28 cellular contexts compared by ENCODE assay signal in genomic region chr1:219797009-219797408, GRCh38.
"Had no signal": no experiment of that assay in that cellular context is flagged by ENCODE, and none has a peak within 500 bp of the region (broad histone marks: within the 10 kb centered on the region; RNA-seq: fewer than 3 reads in every experiment).

No MANE protein-coding gene starts in this region.

- H3K27me3 ChIP-seq: left lung, neural progenitor cell, neutrophil, right atrium auricular region, right lobe of liver, tibial nerve, uterus had no signal

- ATAC-seq: left colon; left lung; lower lobe of right lung; natural killer cell; right lobe of liver; stimulated activated memory B cell treated with anti-CD40 and anti-IgM and Interleukin-4, amounts not matched to agents 10 μg/mL and 1 μg/mL and 100 μg/mL, for 72 hours; stimulated activated naive CD8-positive, alpha-beta T cell treated with anti-CD3 and anti-CD28 coated beads, Interleukin-15, amount 100 ng/mL, for 72 hours had no signal

- DNase-seq: hypothalamus; immature natural killer cell; kidney; left colon; left lung; lower lobe of right lung; mammary epithelial cell; mesendoderm; naive B cell; natural killer cell; nephron progenitor cell; occipital lobe; right lobe of liver; stimulated activated CD4-positive, alpha-beta T cell treated with anti-CD3 and anti-CD28 coated beads, Interleukin-1b, Interleukin-23, amount 100 ng/mL, for 48 hours; stimulated activated CD4-positive, alpha-beta T cell treated with anti-CD3 and anti-CD28 coated beads, Interleukin-2, amount 100 ng/mL, for 48 hours; stimulated activated CD4-positive, alpha-beta T cell treated with anti-CD3 and anti-CD28 coated beads, Interleukin-4, amount 100 ng/mL, for 4 hours; stimulated activated CD8-positive, alpha-beta memory T cell treated with anti-CD3 and anti-CD28 coated beads, Interleukin-4, amount 100 ng/mL, for 48 hours; stimulated activated naive CD4-positive, alpha-beta T cell treated with Interleukin-2 at 50 U/mL for 16 hours; stimulated activated naive CD8-positive, alpha-beta T cell treated with anti-CD3 and anti-CD28 coated beads, Interleukin-15, amount 100 ng/mL, for 72 hours; substantia nigra; uterus had no signal

- H3K4me3 ChIP-seq: left lung, lower lobe of right lung, neural progenitor cell, right atrium auricular region, right lobe of liver, smooth muscle cell, tibial nerve, uterus had no signal

- H3K4me1 ChIP-seq: left lung, lower lobe of right lung, parathyroid adenoma, right lobe of liver had no signal

- H3K27ac ChIP-seq: left lung, lower lobe of right lung, neural progenitor cell, neutrophil, parathyroid adenoma, right atrium auricular region, right lobe of liver, tibial nerve, uterus had no signal

- H3K9me3 ChIP-seq: left lung, lower lobe of right lung, neutrophil, right atrium auricular region, right lobe of liver, tibial nerve, uterus had no signal

- H3K36me3 ChIP-seq: left lung, lower lobe of right lung, neural progenitor cell, neutrophil, right atrium auricular region, right lobe of liver, tibial nerve, uterus had no signal
